19 cellular contexts compared by ENCODE assay signal in genomic region chrX:40077906-40078305, GRCh38. TPM values are rescaled to one million over a fixed set of nuclear protein-coding genes. Genes with fewer than 3 reads are reported as not detected.
DNase-seq lines count a peak whose midpoint lies in the region; ATAC-seq, FAIRE-seq and TF ChIP-seq lines count a peak whose summit lies in the region.
"Had no signal": no experiment of that assay in that cellular context is flagged by ENCODE, and none has a peak within 500 bp of the region (broad histone marks: within the 10 kb centered on the region; RNA-seq: fewer than 3 reads in every experiment).

No MANE protein-coding gene starts in this region.

- intact Hi-C loops in activated CD4-positive, alpha-beta T cell treated with anti-CD3 and anti-CD28 coated beads, Interleukin-2, amount 10 ng/mL, durations not matched to agents 24 days and 14 days (cut with micrococcal nuclease): no loop called here
- intact Hi-C loops in testis (cut with DNase I; ENCODE audit: low total_unique reads): no loop called here

- peak overlapping the region; percentile 2 for H3K27ac Mint-ChIP-seq in activated CD4-positive, alpha-beta T cell treated with anti-CD3 and anti-CD28 coated beads, Interleukin-2, amount 10 ng/mL, durations not matched to agents 7 days and 5 days
- no peak overlapping the region for H3K27ac Mint-ChIP-seq in activated CD4-positive, alpha-beta T cell treated with anti-CD3 and anti-CD28 coated beads, Interleukin-2, amount 10 ng/mL, durations not matched to agents 24 days and 14 days
- peak overlapping the region; percentile 50 to 94 (median 77) for H3K27ac Mint-ChIP-seq in brain

- ATAC-seq in SK-N-SH treated with all-trans-retinoic acid at 6 μM for 48 hours (no peak), GM19455 (IDR thresholded peaks at IDR 0.05; ENCODE audit: unreplicated experiment) (no peak)

- peaks cover 38% of the 10 kb centered on the region for H4K20me1 ChIP-seq in osteoblast (ENCODE audit: insufficient read depth, low read length)

- H3K4me3 ChIP-seq in osteoblast (ENCODE audit: insufficient read depth, low read length): no peak overlapping the region
- no peak overlapping the region for H3K4me3 ChIP-seq in testis

- CTCF ChIA-PET in activated CD4-positive, alpha-beta T cell treated with anti-CD3 and anti-CD28 coated beads, Interleukin-2, amount 10 ng/mL, durations not matched to agents 7 days and 5 days (lab: Charles Lee): no interaction called here

- H3K4me2 ChIP-seq in osteoblast (ENCODE audit: insufficient read depth, low read length): no peak overlapping the region

- POLR2A ChIA-PET in activated CD4-positive, alpha-beta T cell treated with anti-CD3 and anti-CD28 coated beads, Interleukin-2, amount 10 ng/mL, durations not matched to agents 7 days and 5 days (lab: Charles Lee): no interaction called here

- peaks cover 24% of the 10 kb centered on the region for H3K36me3 Mint-ChIP-seq in activated CD4-positive, alpha-beta T cell treated with anti-CD3 and anti-CD28 coated beads, Interleukin-2, amount 10 ng/mL, durations not matched to agents 7 days and 5 days (ENCODE audit: low read depth)
- H3K36me3 Mint-ChIP-seq in activated CD4-positive, alpha-beta T cell treated with anti-CD3 and anti-CD28 coated beads, Interleukin-2, amount 10 ng/mL, durations not matched to agents 24 days and 14 days (ENCODE audit: low read depth): peaks cover 26% of the 10 kb centered on the region
- H3K36me3 Mint-ChIP-seq in brain: peaks cover 49% of the 10 kb centered on the region

- peaks cover 42% of the 10 kb centered on the region for H3K79me2 ChIP-seq in osteoblast (ENCODE audit: insufficient read depth, low read length)

- WGBS in testis, 2 donors: 75 to 77% methylated on average over 4 to 7 of the region's 7 CpGs

- peaks cover 20% of the 10 kb centered on the region for H3K36me3 ChIP-seq in osteoblast (ENCODE audit: insufficient read depth, low read length)
- no peaks in the 10 kb centered on the region for H3K36me3 ChIP-seq in testis (ENCODE audit: low read depth, missing control alignments)

- H3K27me3 ChIP-seq in osteoblast (ENCODE audit: insufficient read depth, low read length) (peaks cover 10% of the 10 kb centered on the region), testis (no peaks in the 10 kb centered on the region)

- TF ChIP-seq CTCF in brain (conservative IDR thresholded peaks at IDR 0.05) (no peak), osteoblast (IDR thresholded peaks at IDR 0.05; ENCODE audit: extremely low read depth, low read depth, low read length) (no peak), testis (IDR thresholded peaks at IDR 0.05) (no peak)

- no peaks in the 10 kb centered on the region for H3K9me3 Mint-ChIP-seq in activated CD4-positive, alpha-beta T cell treated with anti-CD3 and anti-CD28 coated beads, Interleukin-2, amount 10 ng/mL, durations not matched to agents 7 days and 5 days
- no peaks in the 10 kb centered on the region for H3K9me3 Mint-ChIP-seq in activated CD4-positive, alpha-beta T cell treated with anti-CD3 and anti-CD28 coated beads, Interleukin-2, amount 10 ng/mL, durations not matched to agents 24 days and 14 days
- peaks cover 0 to 3% (median 0%) of the 10 kb centered on the region in 5 experiments for H3K9me3 Mint-ChIP-seq in brain

- no peak for DNase-seq in activated CD4-positive, alpha-beta T cell treated with anti-CD3 and anti-CD28 coated beads, Interleukin-2, amount 10 ng/mL, durations not matched to agents 7 days and 5 days
- DNase-seq in activated CD4-positive, alpha-beta T cell treated with anti-CD3 and anti-CD28 coated beads, Interleukin-2, amount 10 ng/mL, durations not matched to agents 24 days and 14 days: no peak
- no peak for DNase-seq in GM12892 (ENCODE audit: insufficient read length)
- DNase-seq in osteoblast (ENCODE audit: insufficient read length, low spot score, missing footprints): peak; percentile 74
- no peak for DNase-seq in testis
- DNase-seq: 8988T; Caco-2; CD4-positive, CD25-positive, alpha-beta regulatory T cell; NCI-H187; NCI-H2107; NCI-H510A; NCI-H748 treated with DMSO at 0.1 percent for 48 hours; OCI-M1; Right ventricle myocardium superior had no signal

- H2AFZ ChIP-seq in osteoblast (ENCODE audit: low read length): no peak overlapping the region

- no peaks in the 10 kb centered on the region for H3K27me3 Mint-ChIP-seq in activated CD4-positive, alpha-beta T cell treated with anti-CD3 and anti-CD28 coated beads, Interleukin-2, amount 10 ng/mL, durations not matched to agents 7 days and 5 days
- no peaks in the 10 kb centered on the region for H3K27me3 Mint-ChIP-seq in activated CD4-positive, alpha-beta T cell treated with anti-CD3 and anti-CD28 coated beads, Interleukin-2, amount 10 ng/mL, durations not matched to agents 24 days and 14 days
- H3K27me3 Mint-ChIP-seq in brain: peaks cover 2% of the 10 kb centered on the region
- H3K27me3 Mint-ChIP-seq: CD4-positive, CD25-positive, alpha-beta regulatory T cell had no signal

- H3K4me1 ChIP-seq in osteoblast (ENCODE audit: insufficient read depth, low read length) (peaks cover 4% of the 10 kb centered on the region), testis (peaks cover 6% of the 10 kb centered on the region)
- H3K4me1 ChIP-seq: Caco-2 had no signal

- H3K9me3 ChIP-seq in osteoblast (ENCODE audit: low read depth, low read length): no peaks in the 10 kb centered on the region
- H3K9me3 ChIP-seq in testis: no peaks in the 10 kb centered on the region
- H3K9me3 ChIP-seq: Caco-2 had no signal

- TF ChIP-seq POLR2A in GM12892 (IDR thresholded peaks at IDR 0.05; ENCODE audit: low read depth, low read length) (no peak), testis (IDR thresholded peaks at IDR 0.05) (no peak)

- H3K27ac ChIP-seq in osteoblast (ENCODE audit: low read depth, low read length) (no peak overlapping the region), testis (no peak overlapping the region)

- no peak overlapping the region for H3K4me3 Mint-ChIP-seq in activated CD4-positive, alpha-beta T cell treated with anti-CD3 and anti-CD28 coated beads, Interleukin-2, amount 10 ng/mL, durations not matched to agents 7 days and 5 days
- no peak overlapping the region for H3K4me3 Mint-ChIP-seq in activated CD4-positive, alpha-beta T cell treated with anti-CD3 and anti-CD28 coated beads, Interleukin-2, amount 10 ng/mL, durations not matched to agents 24 days and 14 days
- H3K4me3 Mint-ChIP-seq in brain: peak overlapping the region; percentile 39 to 75 (median 66)

- H3K4me1 Mint-ChIP-seq in activated CD4-positive, alpha-beta T cell treated with anti-CD3 and anti-CD28 coated beads, Interleukin-2, amount 10 ng/mL, durations not matched to agents 7 days and 5 days: peaks cover 23% of the 10 kb centered on the region
- H3K4me1 Mint-ChIP-seq in activated CD4-positive, alpha-beta T cell treated with anti-CD3 and anti-CD28 coated beads, Interleukin-2, amount 10 ng/mL, durations not matched to agents 24 days and 14 days: peaks cover 29% of the 10 kb centered on the region
- peaks cover 70% of the 10 kb centered on the region for H3K4me1 Mint-ChIP-seq in brain

- FAIRE-seq in GM12892 (lab: Jason Lieb, UNC): peak; percentile 74
- FAIRE-seq: G401.6, H1 had no signal

TF ChIP-seq in SK-N-SH treated with all-trans-retinoic acid at 6 μM for 48 hours, 23 proteins besides CTCF, POLR2A, EP300 and RAD21 (continues in another document):
- TF ChIP-seq, protein P1, sequence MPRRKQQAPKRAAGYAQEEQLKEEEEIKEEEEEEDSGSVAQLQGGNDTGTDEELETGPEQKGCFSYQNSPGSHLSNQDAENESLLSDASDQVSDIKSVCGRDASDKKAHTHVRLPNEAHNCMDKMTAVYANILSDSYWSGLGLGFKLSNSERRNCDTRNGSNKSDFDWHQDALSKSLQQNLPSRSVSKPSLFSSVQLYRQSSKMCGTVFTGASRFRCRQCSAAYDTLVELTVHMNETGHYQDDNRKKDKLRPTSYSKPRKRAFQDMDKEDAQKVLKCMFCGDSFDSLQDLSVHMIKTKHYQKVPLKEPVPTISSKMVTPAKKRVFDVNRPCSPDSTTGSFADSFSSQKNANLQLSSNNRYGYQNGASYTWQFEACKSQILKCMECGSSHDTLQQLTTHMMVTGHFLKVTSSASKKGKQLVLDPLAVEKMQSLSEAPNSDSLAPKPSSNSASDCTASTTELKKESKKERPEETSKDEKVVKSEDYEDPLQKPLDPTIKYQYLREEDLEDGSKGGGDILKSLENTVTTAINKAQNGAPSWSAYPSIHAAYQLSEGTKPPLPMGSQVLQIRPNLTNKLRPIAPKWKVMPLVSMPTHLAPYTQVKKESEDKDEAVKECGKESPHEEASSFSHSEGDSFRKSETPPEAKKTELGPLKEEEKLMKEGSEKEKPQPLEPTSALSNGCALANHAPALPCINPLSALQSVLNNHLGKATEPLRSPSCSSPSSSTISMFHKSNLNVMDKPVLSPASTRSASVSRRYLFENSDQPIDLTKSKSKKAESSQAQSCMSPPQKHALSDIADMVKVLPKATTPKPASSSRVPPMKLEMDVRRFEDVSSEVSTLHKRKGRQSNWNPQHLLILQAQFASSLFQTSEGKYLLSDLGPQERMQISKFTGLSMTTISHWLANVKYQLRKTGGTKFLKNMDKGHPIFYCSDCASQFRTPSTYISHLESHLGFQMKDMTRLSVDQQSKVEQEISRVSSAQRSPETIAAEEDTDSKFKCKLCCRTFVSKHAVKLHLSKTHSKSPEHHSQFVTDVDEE (CRISPR knock-in tag; IDR thresholded peaks at IDR 0.05): no peak
- TF ChIP-seq ESRRG (CRISPR knock-in tag; IDR thresholded peaks at IDR 0.05): no peak
- TF ChIP-seq, protein P2, sequence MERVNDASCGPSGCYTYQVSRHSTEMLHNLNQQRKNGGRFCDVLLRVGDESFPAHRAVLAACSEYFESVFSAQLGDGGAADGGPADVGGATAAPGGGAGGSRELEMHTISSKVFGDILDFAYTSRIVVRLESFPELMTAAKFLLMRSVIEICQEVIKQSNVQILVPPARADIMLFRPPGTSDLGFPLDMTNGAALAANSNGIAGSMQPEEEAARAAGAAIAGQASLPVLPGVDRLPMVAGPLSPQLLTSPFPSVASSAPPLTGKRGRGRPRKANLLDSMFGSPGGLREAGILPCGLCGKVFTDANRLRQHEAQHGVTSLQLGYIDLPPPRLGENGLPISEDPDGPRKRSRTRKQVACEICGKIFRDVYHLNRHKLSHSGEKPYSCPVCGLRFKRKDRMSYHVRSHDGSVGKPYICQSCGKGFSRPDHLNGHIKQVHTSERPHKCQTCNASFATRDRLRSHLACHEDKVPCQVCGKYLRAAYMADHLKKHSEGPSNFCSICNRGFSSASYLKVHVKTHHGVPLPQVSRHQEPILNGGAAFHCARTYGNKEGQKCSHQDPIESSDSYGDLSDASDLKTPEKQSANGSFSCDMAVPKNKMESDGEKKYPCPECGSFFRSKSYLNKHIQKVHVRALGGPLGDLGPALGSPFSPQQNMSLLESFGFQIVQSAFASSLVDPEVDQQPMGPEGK (CRISPR knock-in tag; IDR thresholded peaks at IDR 0.05; ENCODE audit: borderline replicate concordance): no peak

RNA-seq across cellular contexts. Expression of gene BCOR, which starts 19.9 kb away (rescaled TPM):
- 10 to 100 TPM; 53.1 to 54.9 TPM for total RNA-seq in activated CD4-positive, alpha-beta T cell treated with anti-CD3 and anti-CD28 coated beads, Interleukin-2, amount 10 ng/mL, durations not matched to agents 7 days and 5 days
- total RNA-seq in activated CD4-positive, alpha-beta T cell treated with anti-CD3 and anti-CD28 coated beads, Interleukin-2, amount 10 ng/mL, durations not matched to agents 24 days and 14 days: 61.0 and 64.5 TPM in 2 replicates
- polyA plus RNA-seq in GM12892 (2012; ENCODE audit: missing spikeins): 9.0 TPM
- polyA plus RNA-seq in brain (ENCODE audit: insufficient read depth, low read depth, low replicate concordance) (41.6 TPM), testis (ENCODE audit: insufficient read depth, low read depth, low replicate concordance) (26.4 TPM)
- total RNA-seq in osteoblast (14.7 and 14.8 TPM in 2 replicates), testis (10 to 100 TPM; 46.8 to 69.6 TPM)

Comparison
In these comparisons a context has a peak if more than half of its experiments do, and no peak if none do; other contexts are left out.
1. H3K4me3 Mint-ChIP-seq: peak in brain (5 of 5); none in activated CD4-positive, alpha-beta T cell treated with anti-CD3 and anti-CD28 coated beads, Interleukin-2, amount 10 ng/mL, durations not matched to agents 7 days and 5 days (single experiment) and activated CD4-positive, alpha-beta T cell treated with anti-CD3 and anti-CD28 coated beads, Interleukin-2, amount 10 ng/mL, durations not matched to agents 24 days and 14 days (single experiment).